In the genomic region with DNA sequence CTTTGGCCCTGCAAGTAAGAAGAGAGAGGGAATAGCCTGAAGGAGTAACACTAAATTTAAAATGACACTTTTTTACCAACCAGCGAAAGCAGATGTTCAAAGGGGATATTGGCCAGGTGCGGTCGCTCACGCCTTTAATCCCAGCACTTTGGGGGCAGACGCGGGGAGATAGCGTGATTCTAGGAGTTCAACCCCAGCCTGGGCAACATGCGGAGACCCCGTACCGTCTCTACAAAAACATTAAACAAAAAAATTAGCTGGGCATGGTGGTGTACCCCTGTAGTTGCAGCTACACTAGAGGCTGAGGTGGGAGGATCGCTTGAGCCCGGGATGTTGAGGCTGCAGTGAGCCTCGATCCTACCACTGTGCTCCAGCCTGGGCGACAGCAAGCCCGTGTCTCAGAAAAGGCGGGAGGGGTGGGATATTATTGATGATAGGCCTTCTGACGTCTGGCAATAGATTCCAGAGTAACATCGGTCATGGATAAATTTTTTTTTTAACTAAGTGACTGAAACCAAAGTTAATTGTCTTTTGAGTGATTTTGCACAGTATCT, we compare ENCODE assay signal across 9 cellular contexts. TPM values are rescaled to one million over a fixed set of nuclear protein-coding genes. Genes with fewer than 3 reads are reported as not detected.
DNase-seq lines count a peak whose midpoint lies in the region; TF ChIP-seq lines count a peak whose summit lies in the region.
"Had no signal": no experiment of that assay in that cellular context is flagged by ENCODE, and none has a peak within 500 bp of the region (broad histone marks: within the 10 kb centered on the region; RNA-seq: fewer than 3 reads in every experiment).

No MANE protein-coding gene starts in this region.

- TF ChIP-seq CTCF in breast epithelium (IDR thresholded peaks at IDR 0.05) (no peak), MCF 10A (IDR thresholded peaks at IDR 0.05; ENCODE audit: unreplicated experiment) (no peak), tibial nerve (IDR thresholded peaks at IDR 0.05) (no peak)

- no peak overlapping the region for H3K27ac Mint-ChIP-seq in MCF 10A (ENCODE audit: low read depth, unreplicated experiment)

- H3K4me3 ChIP-seq in breast epithelium (peak overlapping the region; percentile 60 to 85 (median 78)), adipocyte (ENCODE audit: low read length) (peak overlapping the region; percentile 91), tibial nerve (peak overlapping the region; percentile 73 to 84 (median 76))

- no peak for TF ChIP-seq EP300 in tibial nerve (IDR thresholded peaks at IDR 0.05)

- no peaks in the 10 kb centered on the region for H3K9me3 Mint-ChIP-seq in MCF 10A (ENCODE audit: unreplicated experiment)

- H3K27me3 Mint-ChIP-seq in MCF 10A (ENCODE audit: insufficient read depth, unreplicated experiment): no peaks in the 10 kb centered on the region

- CTCF ChIA-PET in MCF 10A (lab: Yijun Ruan, JAX): interaction anchor here (1.0 to 3.2 kb wide), 6 partner anchors 40 to 747 kb away, joined by 3 to 21 read pairs (median 4); no protein-coding TSS in a partner anchor

- intact Hi-C loops in breast epithelium (cut with DNase I; ENCODE audit: low total_unique reads) (no loop called here), MCF 10A (cut with micrococcal nuclease) (loop anchor here (5.0 to 10.0 kb wide), 3 partner anchors 40 to 205 kb away; no protein-coding TSS in a partner anchor)

- H3K4me1 ChIP-seq in breast epithelium (peaks cover 0 to 3% of the 10 kb centered on the region in 2 donors), adipocyte (ENCODE audit: control insufficient read depth, insufficient read depth, low read length) (peaks cover 33% of the 10 kb centered on the region), tibial nerve (peaks cover 0 to 48% (median 24%) of the 10 kb centered on the region in 4 donors)

- H3K27ac ChIP-seq in breast epithelium: peak overlapping the region; percentile 97 to 98
- H3K27ac ChIP-seq in tibial nerve: peak overlapping the region; percentile 91 to 97 (median 94)

- peaks cover 43% of the 10 kb centered on the region for H3K36me3 Mint-ChIP-seq in MCF 10A (ENCODE audit: insufficient read depth, unreplicated experiment)

- H3K27me3 ChIP-seq in breast epithelium (no peaks in the 10 kb centered on the region), adipocyte (replicated peaks; ENCODE audit: control insufficient read depth, insufficient read depth, low read length) (no peaks in the 10 kb centered on the region), tibial nerve (no peaks in the 10 kb centered on the region)

- no TSS peak for BruUV-seq in MCF 10A (replicated peaks; lab: Mats Ljungman, UMichigan)

- DNase-seq in breast epithelium (ENCODE audit: low spot score in 2 of 2) (no peak), MCF 10A (ENCODE audit: unreplicated experiment) (no peak), adipocyte (ENCODE audit: low read depth) (no peak), kidney tubule cell (ENCODE audit: low spot score) (peak; percentile 12), tibial nerve (ENCODE audit: low spot score in 2 of 2) (no peak), T-helper 9 cell (no peak), NCI-H1436 treated with DMSO at 0.1 percent for 48 hours (lab: John Stamatoyannopoulos, UW) (no peak), DMS153 treated with DMSO at 0.1 percent for 48 hours (lab: John Stamatoyannopoulos, UW; ENCODE audit: unreplicated experiment) (no peak)
- DNase-seq: DMS153 had no signal

- H3K9ac ChIP-seq in adipocyte (ENCODE audit: low read length): peak overlapping the region; percentile 98

- TF ChIP-seq POLR2A in breast epithelium (IDR thresholded peaks at IDR 0.05): no peak
- TF ChIP-seq POLR2A in tibial nerve (IDR thresholded peaks at IDR 0.05): no peak

- H3K4me3 Mint-ChIP-seq in MCF 10A (ENCODE audit: unreplicated experiment): no peak overlapping the region

- WGBS in tibial nerve, 2 donors: 22 to 23% methylated on average over 18 of the region's 18 CpGs

- POLR2A ChIA-PET in MCF 10A (lab: Yijun Ruan, JAX): interaction anchor here (0.6 to 7.3 kb wide), 31 partner anchors 8 to 213 kb away, joined by 3 to 188 read pairs (median 10); partner anchors contain the start of genes ANKRD42, DDIAS, PCF11 and PRCP

- peaks cover 26% of the 10 kb centered on the region for H3K4me1 Mint-ChIP-seq in MCF 10A (ENCODE audit: insufficient read depth, unreplicated experiment)

- H3K36me3 ChIP-seq in breast epithelium: no peaks in the 10 kb centered on the region
- peaks cover 6% of the 10 kb centered on the region for H3K36me3 ChIP-seq in adipocyte (ENCODE audit: control insufficient read depth, insufficient read depth, low read length, severe bottlenecking)
- H3K36me3 ChIP-seq in tibial nerve: peaks cover 0 to 22% (median 3%) of the 10 kb centered on the region in 3 donors

- no peaks in the 10 kb centered on the region for H3K9me3 ChIP-seq in breast epithelium
- H3K9me3 ChIP-seq in adipocyte (ENCODE audit: control insufficient read depth, low read length): no peaks in the 10 kb centered on the region
- H3K9me3 ChIP-seq in tibial nerve: no peaks in the 10 kb centered on the region

RNA-seq across cellular contexts. Expression of gene RAB30, which starts 1.1 kb away (rescaled TPM):
- total RNA-seq in breast epithelium (10 to 100 TPM; 20.3 to 26.6 (median 24.2) TPM), MCF 10A (2022) (12.5 and 13.2 TPM in 2 replicates), tibial nerve (10 to 100 TPM; 19.8 to 50.4 (median 31.2) TPM)
